8 cellular contexts compared by ENCODE assay signal in genomic region chr14:69718614-69719013, GRCh38. TPM values are rescaled to one million over a fixed set of nuclear protein-coding genes. Genes with fewer than 3 reads are reported as not detected.
DNase-seq lines count a peak whose midpoint lies in the region; ATAC-seq, FAIRE-seq and TF ChIP-seq lines count a peak whose summit lies in the region.
"Not testable (repeated sequence)": the region's sequence is repeated elsewhere in the genome, so short reads cannot be mapped to it uniquely, and the experiment has no call there.

No MANE protein-coding gene starts in this region.

- TF ChIP-seq RAD21 in HepG2 (CRISPR knock-in tag; IDR thresholded peaks at IDR 0.05) = not testable (repeated sequence)

- not testable (repeated sequence) for H3K79me2 ChIP-seq in ACC112 (ENCODE audit: control insufficient read depth, insufficient read depth, low read length, unreplicated experiment); HepG2 (ENCODE audit: insufficient read depth, low read length); smooth muscle cell (ENCODE audit: low read depth)

- not testable (repeated sequence) for H3K4me3 Mint-ChIP-seq in activated CD4-positive, alpha-beta memory T cell treated with anti-CD3 and anti-CD28 coated beads, Interleukin-2, amount 10 ng/mL, durations not matched to agents 7 days and 5 days; effector memory CD8-positive, alpha-beta T cell

- H3K4me2 ChIP-seq in HepG2 (ENCODE audit: low read depth, low read length); smooth muscle cell: not testable (repeated sequence)

- H3F3A ChIP-seq in smooth muscle cell (ENCODE audit: low read depth) = not testable (repeated sequence)

- peaks cover 49% of the 10 kb centered on the region for H3K4me1 Mint-ChIP-seq in activated CD4-positive, alpha-beta memory T cell treated with anti-CD3 and anti-CD28 coated beads, Interleukin-2, amount 10 ng/mL, durations not matched to agents 7 days and 5 days
- peaks cover 19 to 22% of the 10 kb centered on the region in 2 donors for H3K4me1 Mint-ChIP-seq in effector memory CD8-positive, alpha-beta T cell (ENCODE audit: low read depth in 2 of 2)

- H3K4me3 ChIP-seq in ACC112 (ENCODE audit: low read depth, low read length); ascending aorta; HepG2 (replicated peaks in 1 of 3; ENCODE audit: insufficient read depth in 1 of 3, low read depth in 2 of 3, low read length in 3 of 3); smooth muscle cell: not testable (repeated sequence)

- not testable (repeated sequence) for H2AFZ ChIP-seq in ACC112 (ENCODE audit: low read length, unreplicated experiment); HepG2 (ENCODE audit: low read length); smooth muscle cell (ENCODE audit: low read depth)

- H3K27ac ChIP-seq in ACC112 (ENCODE audit: low read depth, low read length) = peak overlapping the region; percentile 86; the same call in 1 of the 2 replicates
- H3K27ac ChIP-seq in RWPE1 = peak overlapping the region; percentile 94
- peak overlapping the region; percentile 11 to 73 for H3K27ac ChIP-seq in ascending aorta
- H3K27ac ChIP-seq in HepG2 (ENCODE audit: extremely low read length, insufficient read depth, low read length) = not testable (repeated sequence)
- peak overlapping the region; percentile 91 for H3K27ac ChIP-seq in smooth muscle cell (ENCODE audit: low read depth)

- not testable (repeated sequence) for TF ChIP-seq CTCF in RWPE1 (conservative IDR thresholded peaks at IDR 0.05; ENCODE audit: low read depth); ascending aorta (IDR thresholded peaks at IDR 0.05); HepG2 (CRISPR knock-in tag; IDR thresholded peaks at IDR 0.05); smooth muscle cell (IDR thresholded peaks at IDR 0.05; ENCODE audit: borderline replicate concordance, insufficient read depth, poor library complexity, severe bottlenecking)

- FAIRE-seq in HepG2 (lab: Jason Lieb, UNC) = not testable (repeated sequence)
- peak; percentile 13 for FAIRE-seq in urothelium cell line (lab: Jason Lieb, UNC)

- not testable (repeated sequence) for H3K36me3 ChIP-seq in ACC112 (ENCODE audit: insufficient read depth, low read length); ascending aorta; HepG2 (replicated peaks in 1 of 2; ENCODE audit: control insufficient read depth in 1 of 2, insufficient read depth in 2 of 2, low read length in 2 of 2); smooth muscle cell (ENCODE audit: low read depth)

- H3K9ac ChIP-seq in HepG2 (ENCODE audit: insufficient read depth, low read depth, low read length) = not testable (repeated sequence)
- H3K9ac ChIP-seq in smooth muscle cell (ENCODE audit: low read depth) = peak overlapping the region; percentile 48

- not testable (repeated sequence) for H3K27me3 Mint-ChIP-seq in activated CD4-positive, alpha-beta memory T cell treated with anti-CD3 and anti-CD28 coated beads, Interleukin-2, amount 10 ng/mL, durations not matched to agents 7 days and 5 days; effector memory CD8-positive, alpha-beta T cell

- H3K4me1 ChIP-seq in ACC112 (ENCODE audit: control insufficient read depth, insufficient read depth, low read length, unreplicated experiment) (peaks cover 37% of the 10 kb centered on the region), ascending aorta (peaks cover 4 to 19% of the 10 kb centered on the region in 2 donors), HepG2 (ENCODE audit: insufficient read depth, low read length) (peaks cover 42% of the 10 kb centered on the region), smooth muscle cell (ENCODE audit: low read depth) (peaks cover 32% of the 10 kb centered on the region)

- TF ChIP-seq POLR2A in HepG2 (IDR thresholded peaks at IDR 0.05; ENCODE audit: insufficient read depth in 1 of 2, low read depth in 2 of 2, low read length in 2 of 2) = not testable (repeated sequence)

- H3K9me3 ChIP-seq in ascending aorta; HepG2 (ENCODE audit: low read length); smooth muscle cell (replicated peaks; ENCODE audit: low read depth): not testable (repeated sequence)

- CTCF ChIA-PET in RWPE1 (lab: Yijun Ruan, JAX) = interaction anchor here (0.7 kb wide), 1 partner anchor 15 kb away, joined by 3 read pairs; no protein-coding TSS in a partner anchor
- CTCF ChIA-PET in activated CD4-positive, alpha-beta memory T cell treated with anti-CD3 and anti-CD28 coated beads, Interleukin-2, amount 10 ng/mL, durations not matched to agents 7 days and 5 days (lab: Charles Lee) = interaction anchor here (1.3 to 2.2 kb wide), 2 partner anchors 35 to 134 kb away, joined by 3 to 6 read pairs; no protein-coding TSS in a partner anchor
- CTCF ChIA-PET in HepG2 (lab: Yijun Ruan, JAX; ENCODE audit: low intra/inter-chr PET ratio, low total read pairs) = not testable (repeated sequence)

- peak overlapping the region; percentile 16 for H3K27ac Mint-ChIP-seq in activated CD4-positive, alpha-beta memory T cell treated with anti-CD3 and anti-CD28 coated beads, Interleukin-2, amount 10 ng/mL, durations not matched to agents 7 days and 5 days
- H3K27ac Mint-ChIP-seq in effector memory CD8-positive, alpha-beta T cell = peak overlapping the region; percentile 42 to 92

- not testable (repeated sequence) for H3K27me3 ChIP-seq in ACC112 (ENCODE audit: insufficient read depth, low read length); ascending aorta; HepG2 (ENCODE audit: control insufficient read depth in 1 of 2, insufficient read depth in 2 of 2, low read length in 2 of 2); smooth muscle cell (ENCODE audit: low read depth)

- H3K9me3 Mint-ChIP-seq in activated CD4-positive, alpha-beta memory T cell treated with anti-CD3 and anti-CD28 coated beads, Interleukin-2, amount 10 ng/mL, durations not matched to agents 7 days and 5 days; effector memory CD8-positive, alpha-beta T cell: not testable (repeated sequence)

- in situ Hi-C loops in HepG2 (cut with HindIII; ENCODE audit: extremely low pct_ligation_motif_present, low pct_unique_long_range_greater_than_20kb) = not testable (repeated sequence)

- intact Hi-C loops in ascending aorta (cut with DNase I) = loop anchor here (5.0 kb wide), 1 partner anchor 46 kb away; no protein-coding TSS in a partner anchor
- intact Hi-C loops in HepG2 (cut with micrococcal nuclease; ENCODE audit: unreplicated experiment) = not testable (repeated sequence)

- WGBS in HepG2 (ENCODE audit: low lambda C conversion rate) = 45% methylated on average over 2 of the region's 2 CpGs
- 90% methylated on average over 2 of the region's 2 CpGs for WGBS in smooth muscle cell (ENCODE audit: low lambda C conversion rate)

- POLR2A ChIA-PET in RWPE1 (lab: Yijun Ruan, JAX; ENCODE audit: low non-redundant PET) = not testable (repeated sequence)
- POLR2A ChIA-PET in activated CD4-positive, alpha-beta memory T cell treated with anti-CD3 and anti-CD28 coated beads, Interleukin-2, amount 10 ng/mL, durations not matched to agents 7 days and 5 days (lab: Charles Lee) = interaction anchor here (1.2 to 3.4 kb wide), 5 partner anchors 9 to 112 kb away, joined by 3 to 31 read pairs (median 4); partner anchors contain the start of genes SRSF5 and SUSD6
- POLR2A ChIA-PET in HepG2 (lab: Yijun Ruan, JAX) = interaction anchor here (1.4 kb wide), 1 partner anchor 112 kb away, joined by 4 read pairs; no protein-coding TSS in a partner anchor

- BruUV-seq in HepG2 (replicated peaks; lab: Mats Ljungman, UMichigan) = not testable (repeated sequence)

- H3K36me3 Mint-ChIP-seq in activated CD4-positive, alpha-beta memory T cell treated with anti-CD3 and anti-CD28 coated beads, Interleukin-2, amount 10 ng/mL, durations not matched to agents 7 days and 5 days (ENCODE audit: low read depth) = peaks cover 19% of the 10 kb centered on the region
- peaks cover 36% of the 10 kb centered on the region for H3K36me3 Mint-ChIP-seq in effector memory CD8-positive, alpha-beta T cell (ENCODE audit: insufficient read depth)

- not testable (repeated sequence) for ATAC-seq in effector memory CD8-positive, alpha-beta T cell (replicated peaks); HepG2

- not testable (repeated sequence) for DNase-seq in RWPE1 (ENCODE audit: low spot score); activated CD4-positive, alpha-beta memory T cell treated with anti-CD3 and anti-CD28 coated beads, Interleukin-2, amount 10 ng/mL, durations not matched to agents 7 days and 5 days; effector memory CD8-positive, alpha-beta T cell; HepG2 (ENCODE audit: low spot score); smooth muscle cell (lab: John Stamatoyannopoulos, UW; ENCODE audit: unreplicated experiment); urothelium cell line (ENCODE audit: low spot score)
- peak in 1 of 2 donors; percentile 21 for DNase-seq in ascending aorta (ENCODE audit: low spot score in 2 of 2)

- H4K20me1 ChIP-seq in HepG2 (ENCODE audit: insufficient read depth, low read length); smooth muscle cell (ENCODE audit: low read depth): not testable (repeated sequence)

- TF ChIP-seq EP300 in HepG2 (IDR thresholded peaks at IDR 0.05; ENCODE audit: low read depth in 2 of 2, low read length in 2 of 2); HepG2 (CRISPR knock-in tag; IDR thresholded peaks at IDR 0.05; ENCODE audit: borderline replicate concordance): not testable (repeated sequence)

RNA-seq across cellular contexts. Expression of gene SRSF5, which starts 48.3 kb away (rescaled TPM):
- total RNA-seq in activated CD4-positive, alpha-beta memory T cell treated with anti-CD3 and anti-CD28 coated beads, Interleukin-2, amount 10 ng/mL, durations not matched to agents 7 days and 5 days = 100 to 1,000 TPM; 368 to 376 TPM
- total RNA-seq in ascending aorta = 113 TPM
- 277 and 333 TPM in 2 replicates for total RNA-seq in HepG2 (2016; rRNA removed; fragmentation: Illumina TruSeq; extraction: Trizol)
- total RNA-seq in HepG2 (2016; cell fraction: cytosol; rRNA removed; fragmentation: Illumina TruSeq; extraction: Trizol; ENCODE audit: low read depth) = 66.7 and 68.4 TPM in 2 replicates
- 277 and 309 TPM in 2 replicates for total RNA-seq in HepG2 (2016; cell fraction: insoluble cytoplasmic fraction; rRNA removed; fragmentation: Illumina TruSeq; extraction: Trizol)
- 68.2 and 70.5 TPM in 2 replicates for total RNA-seq in HepG2 (2016; cell fraction: membrane; rRNA removed; fragmentation: Illumina TruSeq; extraction: Trizol)
- 278 and 311 TPM in 2 replicates for total RNA-seq in HepG2 (2016; cell fraction: nucleus; rRNA removed; fragmentation: Illumina TruSeq; extraction: Trizol)
- polyA plus RNA-seq in HepG2 (2011; rRNA removed) = 189 and 218 TPM in 2 replicates
- polyA plus RNA-seq in HepG2 (2011; cell fraction: cytosol; rRNA removed) = 169 and 242 TPM in 2 replicates
- polyA plus RNA-seq in HepG2 (2011; cell fraction: nucleus; rRNA removed) = 586 and 686 TPM in 2 replicates
- 376 and 529 TPM in 2 replicates for polyA plus RNA-seq in HepG2 (2012)
- 22.7 and 25.6 TPM in 2 replicates for polyA plus RNA-seq in HepG2 (2016; cell fraction: cytosol; fragmentation: Illumina TruSeq; extraction: Trizol; ENCODE audit: low read depth)
- polyA plus RNA-seq in HepG2 (2016; cell fraction: insoluble cytoplasmic fraction; fragmentation: Illumina TruSeq; extraction: Trizol; ENCODE audit: low read depth) = 415 and 444 TPM in 2 replicates
- 45.5 and 47.3 TPM in 2 replicates for polyA plus RNA-seq in HepG2 (2016; cell fraction: membrane; fragmentation: Illumina TruSeq; extraction: Trizol; ENCODE audit: low read depth)
- 410 and 415 TPM in 2 replicates for polyA plus RNA-seq in HepG2 (2016; cell fraction: nucleus; fragmentation: Illumina TruSeq; extraction: Trizol; ENCODE audit: insufficient read depth, low read depth)
- 99.8 and 128 TPM in 2 replicates for polyA minus RNA-seq in HepG2 (2011; rRNA and poly(A)+ RNA removed; ENCODE audit: low replicate concordance)
- 61.5 and 65.7 TPM in 2 replicates for polyA minus RNA-seq in HepG2 (2011; cell fraction: cytosol; rRNA and poly(A)+ RNA removed)
- polyA minus RNA-seq in HepG2 (2011; cell fraction: nucleus; rRNA and poly(A)+ RNA removed) = 704 and 755 TPM in 2 replicates
- 197 and 246 TPM in 2 replicates for total RNA-seq in smooth muscle cell
- polyA plus RNA-seq in smooth muscle cell = 201 and 300 TPM in 2 replicates
